In genomic region chr17:36592316-36592710, GRCh38 we compare ENCODE assay signal across 8 cellular contexts. TPM values are rescaled to one million over a fixed set of nuclear protein-coding genes. Genes with fewer than 3 reads are reported as not detected.
A peak's percentile ranks its signal among the peaks of the same experiment; 100 is the strongest.
DNase-seq lines count a peak whose midpoint lies in the region; ATAC-seq and TF ChIP-seq lines count a peak whose summit lies in the region.

No MANE protein-coding gene starts in this region.

- CTCF ChIA-PET in CD8-positive, alpha-beta memory T cell (lab: Charles Lee) = interaction anchor here (2.8 kb wide), 1 partner anchor 10 kb away, joined by 22 read pairs; the partner anchor contains the start of gene MRM1
- CTCF ChIA-PET in activated CD4-positive, alpha-beta memory T cell treated with anti-CD3 and anti-CD28 coated beads, Interleukin-2, amount 10 ng/mL, durations not matched to agents 7 days and 5 days (lab: Charles Lee) = interaction anchor here (4.1 kb wide), 1 partner anchor 10 kb away, joined by 35 read pairs; the partner anchor contains the start of gene MRM1

- H3K36me3 Mint-ChIP-seq in CD8-positive, alpha-beta memory T cell = peaks cover 0 to 24% (median 6%) of the 10 kb centered on the region in 3 donors
- peaks cover 34% of the 10 kb centered on the region for H3K36me3 Mint-ChIP-seq in activated CD4-positive, alpha-beta memory T cell treated with anti-CD3 and anti-CD28 coated beads, Interleukin-2, amount 10 ng/mL, durations not matched to agents 7 days and 5 days (ENCODE audit: low read depth)
- peaks cover 5% of the 10 kb centered on the region for H3K36me3 Mint-ChIP-seq in glutamatergic neuron (ENCODE audit: unreplicated experiment)

- peak overlapping the region; percentile 28 for H3K27ac ChIP-seq in CD8-positive, alpha-beta memory T cell (ENCODE audit: low read depth, low read length)

- no peak for DNase-seq in CD8-positive, alpha-beta memory T cell
- DNase-seq in HK-2 (ENCODE audit: unreplicated experiment) = peak; percentile 78
- no peak for DNase-seq in activated CD4-positive, alpha-beta memory T cell treated with anti-CD3 and anti-CD28 coated beads, Interleukin-2, amount 10 ng/mL, durations not matched to agents 7 days and 5 days
- peak; percentile 35 for DNase-seq in glutamatergic neuron
- peak; percentile 81 for DNase-seq in posterior vena cava (ENCODE audit: low spot score)

- H3K4me1 ChIP-seq in CD8-positive, alpha-beta memory T cell (ENCODE audit: insufficient read depth, low read length) = peaks cover 10% of the 10 kb centered on the region

- intact Hi-C loops in posterior vena cava (cut with DNase I) = loop anchor here in 1 of 2 donors (10.0 kb wide), 1 partner anchor 1368 kb away; no protein-coding TSS in a partner anchor

- no peaks in the 10 kb centered on the region for H3K27me3 Mint-ChIP-seq in CD8-positive, alpha-beta memory T cell
- no peaks in the 10 kb centered on the region for H3K27me3 Mint-ChIP-seq in activated CD4-positive, alpha-beta memory T cell treated with anti-CD3 and anti-CD28 coated beads, Interleukin-2, amount 10 ng/mL, durations not matched to agents 7 days and 5 days
- peaks cover 4% of the 10 kb centered on the region for H3K27me3 Mint-ChIP-seq in glutamatergic neuron (ENCODE audit: unreplicated experiment)

- no peaks in the 10 kb centered on the region for H3K9me3 Mint-ChIP-seq in CD8-positive, alpha-beta memory T cell
- H3K9me3 Mint-ChIP-seq in activated CD4-positive, alpha-beta memory T cell treated with anti-CD3 and anti-CD28 coated beads, Interleukin-2, amount 10 ng/mL, durations not matched to agents 7 days and 5 days = no peaks in the 10 kb centered on the region
- no peaks in the 10 kb centered on the region for H3K9me3 Mint-ChIP-seq in glutamatergic neuron (ENCODE audit: unreplicated experiment)

- POLR2A ChIA-PET in CD8-positive, alpha-beta memory T cell (lab: Charles Lee) = interaction anchor here (1.4 kb wide), 1 partner anchor 9 kb away, joined by 7 read pairs; the partner anchor contains the start of gene MRM1
- POLR2A ChIA-PET in activated CD4-positive, alpha-beta memory T cell treated with anti-CD3 and anti-CD28 coated beads, Interleukin-2, amount 10 ng/mL, durations not matched to agents 7 days and 5 days (lab: Charles Lee) = interaction anchor here (1.6 to 5.1 kb wide), 3 partner anchors 10 to 48 kb away, joined by 5 to 51 read pairs (median 8); partner anchors contain the start of genes GGNBP2 and MRM1

- H3K9me3 ChIP-seq in CD8-positive, alpha-beta memory T cell (ENCODE audit: low read length) = no peaks in the 10 kb centered on the region

- peak overlapping the region in 3 of 8 donors; percentile 28 to 55 (median 47) for H3K27ac Mint-ChIP-seq in CD8-positive, alpha-beta memory T cell
- no peak overlapping the region for H3K27ac Mint-ChIP-seq in activated CD4-positive, alpha-beta memory T cell treated with anti-CD3 and anti-CD28 coated beads, Interleukin-2, amount 10 ng/mL, durations not matched to agents 7 days and 5 days
- no peak overlapping the region for H3K27ac Mint-ChIP-seq in glutamatergic neuron (ENCODE audit: unreplicated experiment)

- H3K4me1 Mint-ChIP-seq in CD8-positive, alpha-beta memory T cell = peaks cover 15 to 33% (median 32%) of the 10 kb centered on the region in 3 donors
- H3K4me1 Mint-ChIP-seq in activated CD4-positive, alpha-beta memory T cell treated with anti-CD3 and anti-CD28 coated beads, Interleukin-2, amount 10 ng/mL, durations not matched to agents 7 days and 5 days = peaks cover 34% of the 10 kb centered on the region
- peaks cover 2% of the 10 kb centered on the region for H3K4me1 Mint-ChIP-seq in glutamatergic neuron (ENCODE audit: low read depth, unreplicated experiment)

- peak overlapping the region; percentile 64 to 87 (median 70) for H3K4me3 Mint-ChIP-seq in CD8-positive, alpha-beta memory T cell
- peak overlapping the region; percentile 60 for H3K4me3 Mint-ChIP-seq in activated CD4-positive, alpha-beta memory T cell treated with anti-CD3 and anti-CD28 coated beads, Interleukin-2, amount 10 ng/mL, durations not matched to agents 7 days and 5 days
- H3K4me3 Mint-ChIP-seq in glutamatergic neuron (ENCODE audit: unreplicated experiment) = peak overlapping the region; percentile 77

- H3K27me3 ChIP-seq in CD8-positive, alpha-beta memory T cell (ENCODE audit: insufficient read depth, low read length, poor library complexity, severe bottlenecking) = no peaks in the 10 kb centered on the region

- H3K4me3 ChIP-seq in CD8-positive, alpha-beta memory T cell (ENCODE audit: low read length) = peak overlapping the region; percentile 42

- no peak for ATAC-seq in GM18520 (IDR thresholded peaks at IDR 0.05; ENCODE audit: unreplicated experiment)
- ATAC-seq in HG03460 (IDR thresholded peaks at IDR 0.05; ENCODE audit: unreplicated experiment) = no peak
- no peak for ATAC-seq in HG02798 (IDR thresholded peaks at IDR 0.05; ENCODE audit: poor library complexity, unreplicated experiment)

- no peak for TF ChIP-seq CTCF in glutamatergic neuron (IDR thresholded peaks at IDR 0.05; ENCODE audit: partially characterized antibody, unreplicated experiment)

- peaks cover under 1% of the 10 kb centered on the region for H3K36me3 ChIP-seq in CD8-positive, alpha-beta memory T cell (ENCODE audit: insufficient read depth, low read length)

RNA-seq across cellular contexts. Expression of gene DHRS11, which starts 0.6 kb away (rescaled TPM):
- total RNA-seq in CD8-positive, alpha-beta memory T cell = 10 to 100 TPM; 11.1 to 13.0 TPM
- polyA plus RNA-seq in CD8-positive, alpha-beta memory T cell = 4.3 TPM
- total RNA-seq in activated CD4-positive, alpha-beta memory T cell treated with anti-CD3 and anti-CD28 coated beads, Interleukin-2, amount 10 ng/mL, durations not matched to agents 7 days and 5 days = 1 to 10 TPM; 3.7 to 3.8 TPM
- 13.4 TPM for total RNA-seq in glutamatergic neuron (ENCODE audit: unreplicated experiment)
- 1 to 10 TPM; 3.5 to 5.4 TPM for total RNA-seq in posterior vena cava

RNA-seq across cellular contexts. Expression of gene MRM1, which starts 9.1 kb away (rescaled TPM):
- total RNA-seq in CD8-positive, alpha-beta memory T cell = 10 to 100 TPM; 24.7 to 24.9 TPM
- polyA plus RNA-seq in CD8-positive, alpha-beta memory T cell = 5.3 TPM
- 1 to 10 TPM; 7.3 to 8.4 TPM for total RNA-seq in activated CD4-positive, alpha-beta memory T cell treated with anti-CD3 and anti-CD28 coated beads, Interleukin-2, amount 10 ng/mL, durations not matched to agents 7 days and 5 days
- total RNA-seq in glutamatergic neuron (ENCODE audit: unreplicated experiment) (2.3 TPM), posterior vena cava (1 to 10 TPM; 2.9 to 3.8 TPM)

RNA-seq across cellular contexts. Expression of gene GGNBP2, which starts 47.6 kb away (rescaled TPM):
- total RNA-seq in CD8-positive, alpha-beta memory T cell = 10 to 100 TPM; 65.1 to 67.0 TPM
- polyA plus RNA-seq in CD8-positive, alpha-beta memory T cell = 63.3 TPM
- 100 to 1,000 TPM in 1 of 2 experiments, 10 to 100 TPM in 1; 94.0 to 106 TPM for total RNA-seq in activated CD4-positive, alpha-beta memory T cell treated with anti-CD3 and anti-CD28 coated beads, Interleukin-2, amount 10 ng/mL, durations not matched to agents 7 days and 5 days
- total RNA-seq in glutamatergic neuron (ENCODE audit: unreplicated experiment) (105 TPM), posterior vena cava (10 to 100 TPM; 64.0 to 65.5 TPM)

RNA-seq across cellular contexts. Expression of gene PIGW, which starts 57.5 kb away (rescaled TPM):
- total RNA-seq in CD8-positive, alpha-beta memory T cell = 10 to 100 TPM; 42.2 to 43.0 TPM
- 11.4 TPM for polyA plus RNA-seq in CD8-positive, alpha-beta memory T cell
- total RNA-seq in activated CD4-positive, alpha-beta memory T cell treated with anti-CD3 and anti-CD28 coated beads, Interleukin-2, amount 10 ng/mL, durations not matched to agents 7 days and 5 days = 1 to 10 TPM; 6.4 to 6.9 TPM
- total RNA-seq in glutamatergic neuron (ENCODE audit: unreplicated experiment) (10.6 TPM), posterior vena cava (1 to 10 TPM; 6.0 to 6.3 TPM)

RNA-seq across cellular contexts. Expression of gene MYO19, which starts 57.6 kb away (rescaled TPM):
- total RNA-seq in CD8-positive, alpha-beta memory T cell = 100 to 1,000 TPM; 133 to 138 TPM
- 5.0 TPM for polyA plus RNA-seq in CD8-positive, alpha-beta memory T cell
- total RNA-seq in activated CD4-positive, alpha-beta memory T cell treated with anti-CD3 and anti-CD28 coated beads, Interleukin-2, amount 10 ng/mL, durations not matched to agents 7 days and 5 days = 10 to 100 TPM; 87.2 to 92.2 TPM
- total RNA-seq in glutamatergic neuron (ENCODE audit: unreplicated experiment) (88.4 TPM), posterior vena cava (10 to 100 TPM; 32.7 to 36.4 TPM)

Comparison
In these comparisons a context has a peak if more than half of its experiments do, and no peak if none do; other contexts are left out.
1. DNase-seq: peak in HK-2 (single experiment), glutamatergic neuron (single experiment) and posterior vena cava (single experiment); none in CD8-positive, alpha-beta memory T cell (0 of 5) and activated CD4-positive, alpha-beta memory T cell treated with anti-CD3 and anti-CD28 coated beads, Interleukin-2, amount 10 ng/mL, durations not matched to agents 7 days and 5 days (single experiment).
2. Peak in every context shown above with its lines, with median percentiles within 50 percentile points of each other: H3K4me3 Mint-ChIP-seq.